In the genomic region with DNA sequence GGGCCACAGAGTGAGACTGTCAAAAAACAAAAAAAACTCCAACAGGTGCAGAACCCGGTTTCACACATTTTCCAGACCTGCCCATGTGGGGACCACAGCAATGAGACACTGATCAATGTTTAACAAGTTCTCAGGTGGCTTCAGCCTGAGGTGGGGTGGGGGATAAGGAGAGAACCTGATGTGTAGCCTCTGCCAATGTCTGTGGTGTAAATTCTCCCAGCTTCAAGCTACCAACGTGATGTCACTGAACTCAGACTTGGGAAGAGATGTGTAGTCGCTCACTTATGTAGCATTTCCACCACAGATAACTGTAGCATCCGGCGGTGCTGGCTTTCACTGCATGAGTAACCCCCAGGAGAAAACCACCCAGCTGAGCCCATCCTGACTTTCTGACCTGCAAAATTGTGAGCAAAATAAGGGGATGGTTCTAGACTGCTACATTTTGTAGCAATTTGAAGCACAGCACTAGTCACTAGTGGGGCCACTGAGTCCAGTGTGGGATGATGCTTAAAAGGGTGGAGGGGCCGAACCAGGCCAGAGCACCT, we compare ENCODE assay signal across 26 cellular contexts.
"Had no signal": no experiment of that assay in that cellular context is flagged by ENCODE, and none has a peak within 500 bp of the region (broad histone marks: within the 10 kb centered on the region; RNA-seq: fewer than 3 reads in every experiment).

No MANE protein-coding gene starts in this region.

- H3K36me3 ChIP-seq: adrenal gland, SJCRH30 had no signal

- H3K4me3 ChIP-seq: adrenal gland, MG63, PC-9, SJCRH30 had no signal

- H3K9me3 ChIP-seq: adrenal gland, MG63, SJCRH30, SK-N-SH had no signal

- H3K27ac ChIP-seq: adrenal gland, KMS-11, PC-9, SJCRH30, VCaP had no signal

- DNase-seq: activated CD4-positive, alpha-beta memory T cell treated with anti-CD3 and anti-CD28 coated beads, Interleukin-2, amount 10 ng/mL, durations not matched to agents 7 days and 5 days; activated CD4-positive, alpha-beta T cell treated with anti-CD3 and anti-CD28 coated beads, Interleukin-2, amount 10 ng/mL, durations not matched to agents 7 days and 5 days; activated CD4-positive, CD25-positive, alpha-beta regulatory T cell; activated gamma-delta T cell treated with Interleukin-2 at 50 U/mL for 16 hours; activated naive CD4-positive, alpha-beta T cell treated with anti-CD3 and anti-CD28 coated beads, Interleukin-2, amount 10 ng/mL, durations not matched to agents 7 days and 5 days; activated naive CD8-positive, alpha-beta T cell treated with anti-CD3 and anti-CD28 coated beads for 36 hours; activated T-cell treated with anti-CD3 and anti-CD28 coated beads for 4 hours; activated T-cell treated with anti-CD3 and anti-CD28 coated beads, Interleukin-2, amount 50 U/mL, for 48 hours; adrenal gland; anterior cingulate cortex; central memory CD4-positive, alpha-beta T cell; MG63; MV-4-11; NCI-H1092 treated with DMSO at 0.1 percent for 48 hours; NCI-H1417 treated with DMSO at 0.1 percent for 48 hours; NCI-H1694; NCI-H2029; NCI-H2107; NCI-H510A treated with DMSO at 0.1 percent for 48 hours; NCI-H69; PC-9; SJCRH30; SK-N-SH; T-helper 1 cell had no signal

- H2AFZ ChIP-seq: PC-9 had no signal

- H3K4me2 ChIP-seq: KMS-11, PC-9, SK-N-SH had no signal

- H3K27me3 ChIP-seq: adrenal gland, MG63, SJCRH30 had no signal

- H3K4me1 ChIP-seq: adrenal gland, SJCRH30 had no signal

- H3K9ac ChIP-seq: KMS-11, SK-N-SH had no signal
